ENCODE assay signal across 7 cellular contexts in genomic region chr4:60879135-60879701, GRCh38.
"Had no signal": no experiment of that assay in that cellular context is flagged by ENCODE, and none has a peak within 500 bp of the region (broad histone marks: within the 10 kb centered on the region; RNA-seq: fewer than 3 reads in every experiment).

No MANE protein-coding gene starts in this region.

- H3K4me2 ChIP-seq: KMS-11 had no signal

- ATAC-seq: K562 had no signal

- H3K27ac Mint-ChIP-seq: IgD-negative memory B cell had no signal

- H3K36me3 Mint-ChIP-seq: IgD-negative memory B cell had no signal

- H3K4me1 Mint-ChIP-seq: IgD-negative memory B cell had no signal

- FAIRE-seq: HTR-8/SVneo, K562 had no signal

- H3K4me3 Mint-ChIP-seq: IgD-negative memory B cell had no signal

- H3K4me3 ChIP-seq: K562 had no signal

- H3K27me3 Mint-ChIP-seq: IgD-negative memory B cell had no signal

- DNase-seq: KBM-7, KG1 had no signal

- H3K27ac ChIP-seq: HL-60, KMS-11 had no signal

- H3K9ac ChIP-seq: KMS-11 had no signal
